ENCODE assay signal across 10 cellular contexts in the genomic region with DNA sequence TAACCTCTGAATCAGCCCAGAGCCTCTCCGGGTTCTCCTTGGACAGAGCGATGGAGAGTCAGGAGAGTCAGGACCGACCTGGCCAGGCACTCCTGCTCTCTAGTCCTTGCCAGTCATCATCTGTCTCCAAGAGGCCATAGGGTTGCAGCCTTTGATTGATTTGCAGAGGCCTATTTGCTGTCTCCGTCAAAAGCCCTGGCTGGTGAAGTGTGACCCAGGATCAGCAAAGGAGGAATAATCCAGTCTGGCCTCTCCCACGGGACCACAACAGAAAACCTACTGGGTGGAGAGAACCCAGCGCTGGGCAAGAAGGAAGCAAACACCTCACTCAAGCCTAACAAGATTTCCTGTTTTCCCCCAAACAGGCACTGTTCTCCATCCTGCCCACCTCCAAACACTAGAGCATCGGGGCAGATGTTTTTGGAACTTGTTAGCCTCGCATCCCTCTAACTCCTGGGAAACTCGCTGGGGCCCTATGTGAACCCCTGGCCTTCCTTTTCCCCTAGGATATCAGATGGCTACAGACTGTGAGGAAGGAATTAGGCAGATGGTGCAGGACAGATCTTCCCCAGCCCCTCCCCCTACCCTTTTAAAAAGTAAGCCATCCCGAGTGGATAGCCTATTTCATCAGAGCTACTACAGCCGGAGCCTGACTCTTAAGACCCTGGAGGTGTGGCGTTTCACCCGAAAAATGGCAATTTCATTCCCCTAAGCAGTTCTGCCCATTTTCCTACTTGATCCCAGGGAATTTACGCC. TPM values are rescaled to one million over a fixed set of nuclear protein-coding genes. Genes with fewer than 3 reads are reported as not detected.
A peak's percentile ranks its signal among the peaks of the same experiment; 100 is the strongest.
DNase-seq lines count a peak whose midpoint lies in the region; ATAC-seq and TF ChIP-seq lines count a peak whose summit lies in the region.
"Had no signal": no experiment of that assay in that cellular context is flagged by ENCODE, and none has a peak within 500 bp of the region (broad histone marks: within the 10 kb centered on the region; RNA-seq: fewer than 3 reads in every experiment).

No MANE protein-coding gene starts in this region.

- H2AFZ ChIP-seq in mammary epithelial cell (ENCODE audit: low read depth, low read length): no peak overlapping the region

- no peak overlapping the region for H3K9ac ChIP-seq in mammary epithelial cell (ENCODE audit: insufficient read depth, low read length)

- intact Hi-C loops in sigmoid colon (cut with DNase I) (no loop called here), mammary epithelial cell (cut with micrococcal nuclease) (no loop called here)

- H3K36me3 ChIP-seq in gastroesophageal sphincter: peaks cover 0 to 30% of the 10 kb centered on the region in 2 donors
- peaks cover 0 to 46% (median 0%) of the 10 kb centered on the region in 4 donors for H3K36me3 ChIP-seq in sigmoid colon
- peaks cover 2% of the 10 kb centered on the region for H3K36me3 ChIP-seq in mammary epithelial cell (ENCODE audit: insufficient read depth, low read length)
- H3K36me3 ChIP-seq: prostate gland had no signal

- DNase-seq in NCI-H69 (lab: John Stamatoyannopoulos, UW): peak; percentile 19
- DNase-seq in sigmoid colon: no peak
- DNase-seq in epidermal melanocyte (ENCODE audit: insufficient read length, low spot score): no peak
- no peak for DNase-seq in mammary epithelial cell
- DNase-seq: activated T-cell treated with anti-CD3 and anti-CD28 coated beads, Interleukin-2, amount 50 U/mL, for 1 hour; tibial artery had no signal

- WGBS in gastroesophageal sphincter (ENCODE audit: low coverage in 1 of 2), 2 donors: 71 to 96% methylated on average over 4 to 8 of the region's 14 CpGs
- 77 to 85% methylated on average over 14 of the region's 14 CpGs for WGBS in sigmoid colon, 2 donors
- WGBS in mammary epithelial cell (ENCODE audit: low coverage, missing lambda C conversion rate): 92% methylated on average over 12 of the region's 14 CpGs

- TF ChIP-seq EP300 in gastroesophageal sphincter (IDR thresholded peaks at IDR 0.05) (no peak), sigmoid colon (IDR thresholded peaks at IDR 0.05) (no peak)

- TF ChIP-seq POLR2A in gastroesophageal sphincter (IDR thresholded peaks at IDR 0.05): no peak
- no peak for TF ChIP-seq POLR2A in sigmoid colon (IDR thresholded peaks at IDR 0.05)

- no peaks in the 10 kb centered on the region for H3K27me3 ChIP-seq in gastroesophageal sphincter
- H3K27me3 ChIP-seq in sigmoid colon: no peaks in the 10 kb centered on the region
- peaks cover 1% of the 10 kb centered on the region for H3K27me3 ChIP-seq in mammary epithelial cell (ENCODE audit: insufficient read depth, low read length)

- H3K4me3 ChIP-seq in gastroesophageal sphincter: no peak overlapping the region
- H3K4me3 ChIP-seq in sigmoid colon: no peak overlapping the region
- H3K4me3 ChIP-seq in mammary epithelial cell (replicated peaks in 1 of 3; ENCODE audit: insufficient read depth in 1 of 3, low read depth in 2 of 3, low read length in 3 of 3): no peak overlapping the region
- H3K4me3 ChIP-seq: prostate gland, tibial artery had no signal

- no TSS peak for BruUV-seq in mammary epithelial cell (replicated peaks; lab: Mats Ljungman, UMichigan)

- H3K27ac ChIP-seq in gastroesophageal sphincter (peak overlapping the region in 3 of 4 donors; percentile 57 to 63 (median 60)), sigmoid colon (peak overlapping the region in 3 of 4 donors; percentile 40 to 47 (median 45)), mammary epithelial cell (ENCODE audit: insufficient read depth, low read depth, low read length) (no peak overlapping the region)

- H3K4me2 ChIP-seq in mammary epithelial cell (ENCODE audit: insufficient read depth, low read depth, low read length): no peak overlapping the region

- H3K9me3 ChIP-seq in gastroesophageal sphincter: no peaks in the 10 kb centered on the region
- no peaks in the 10 kb centered on the region for H3K9me3 ChIP-seq in sigmoid colon
- no peaks in the 10 kb centered on the region for H3K9me3 ChIP-seq in mammary epithelial cell (replicated peaks; ENCODE audit: insufficient read depth, low read length)
- H3K9me3 ChIP-seq: prostate gland, tibial artery had no signal

- CTCF ChIA-PET in mammary epithelial cell (lab: Charles Lee; ENCODE audit: low non-redundant PET): no interaction called here

- dilution Hi-C loops in mammary epithelial cell (cut with HindIII; ENCODE audit: low sequenced_read_pairs): no loop called here

- in situ Hi-C loops in mammary epithelial cell (cut with MboI; ENCODE audit: low sequenced_read_pairs in 2 of 2): no loop called here

- H3K4me1 ChIP-seq in gastroesophageal sphincter (peaks cover 0 to 40% (median 13%) of the 10 kb centered on the region in 3 donors), sigmoid colon (peaks cover 0 to 26% (median 15%) of the 10 kb centered on the region in 4 donors), mammary epithelial cell (ENCODE audit: insufficient read depth, low read length) (no peaks in the 10 kb centered on the region)
- H3K4me1 ChIP-seq: prostate gland had no signal

- no peaks in the 10 kb centered on the region for H3K79me2 ChIP-seq in mammary epithelial cell (ENCODE audit: insufficient read depth, low read length)

- no peak for TF ChIP-seq CTCF in gastroesophageal sphincter (IDR thresholded peaks at IDR 0.05)
- no peak for TF ChIP-seq CTCF in sigmoid colon (IDR thresholded peaks at IDR 0.05)
- TF ChIP-seq CTCF in mammary epithelial cell (conservative IDR thresholded peaks at IDR 0.05 in 1 of 2, IDR thresholded peaks at IDR 0.05 in 1 of 2; ENCODE audit: extremely low read depth in 1 of 2, insufficient read depth in 1 of 2, low read depth in 1 of 2, low read length in 2 of 2): no peak

- ATAC-seq in GM18907 (IDR thresholded peaks at IDR 0.05; ENCODE audit: unreplicated experiment): peak; percentile 6
- no peak for ATAC-seq in gastroesophageal sphincter
- ATAC-seq in GM18873 (IDR thresholded peaks at IDR 0.05; ENCODE audit: low FRiP score, unreplicated experiment): no peak

- no peaks in the 10 kb centered on the region for H4K20me1 ChIP-seq in mammary epithelial cell (ENCODE audit: insufficient read depth, low read length)

RNA-seq across cellular contexts. Expression of a gene that starts 54.3 kb away (rescaled TPM):
- total RNA-seq in gastroesophageal sphincter: 10 to 100 TPM; 13.2 to 40.2 (median 26.6) TPM
- total RNA-seq in sigmoid colon: 10 to 100 TPM; 15.8 to 23.2 (median 20.2) TPM
- polyA plus RNA-seq in sigmoid colon: 1 to 10 TPM; 1.2 to 8.8 (median 3.0) TPM
- total RNA-seq in mammary epithelial cell: under 1 TPM; 0.50 to 0.56 TPM
- polyA plus RNA-seq in mammary epithelial cell: 0.16 TPM
- polyA minus RNA-seq in mammary epithelial cell: not detected

Comparison
In these comparisons a context has a peak if more than half of its experiments do, and no peak if none do; other contexts are left out.
1. RNA of a gene that starts 54.3 kb away (total RNA-seq): 13.2 to 40.2 TPM in gastroesophageal sphincter and 15.8 to 23.2 TPM in sigmoid colon; 0.50 to 0.56 TPM in mammary epithelial cell; every median in the first group is over 4 times any median in the second.